Comparison of ENCODE assay signal across 1 cellular context in genomic region chr19:47581605-47582319, GRCh38.
TF ChIP-seq lines count a peak whose summit lies in the region.

No MANE protein-coding gene starts in this region.

TF ChIP-seq in HEK293, 187 proteins besides CTCF, POLR2A, EP300 and RAD21 (continued from another document):
- TF ChIP-seq ZNF239 (tag by site-specific recombination; IDR thresholded peaks at IDR 0.05) = peak; percentile 53; the same call in 1 of the 2 replicates
- TF ChIP-seq ZNF501 (tag by site-specific recombination; IDR thresholded peaks at IDR 0.05) = 0 out of 2 replicates have a peak, but pooled peaks have one; percentile 17
- TF ChIP-seq ZNF843 (tag by site-specific recombination; IDR thresholded peaks at IDR 0.05) = 0 out of 2 replicates have a peak, but pooled peaks have one; percentile 23
- TF ChIP-seq ZNF169 (tag by site-specific recombination; IDR thresholded peaks at IDR 0.05) = no peak
- TF ChIP-seq ZNF398 (tag by site-specific recombination; IDR thresholded peaks at IDR 0.05) = peak; percentile 83
